Comparison of ENCODE assay signal across 27 cellular contexts in genomic region chrX:29040160-29040559, GRCh38.
"Had no signal": no experiment of that assay in that cellular context is flagged by ENCODE, and none has a peak within 500 bp of the region (broad histone marks: within the 10 kb centered on the region; RNA-seq: fewer than 3 reads in every experiment).

No MANE protein-coding gene starts in this region.

- H3K27me3 ChIP-seq: heart left ventricle, hepatocyte, neutrophil, stomach, testis, thyroid gland, transverse colon, upper lobe of left lung had no signal

- H3K4me1 ChIP-seq: lower lobe of right lung, parathyroid adenoma, psoas muscle, stomach, testis, thyroid gland, transverse colon, upper lobe of left lung had no signal

- H3K27ac Mint-ChIP-seq: naive B cell; natural killer cell; stimulated activated naive B cell treated with anti-CD40 and anti-IgM and Interleukin-4, amounts not matched to agents 10 μg/mL and 1 μg/mL and 100 μg/mL, for 72 hours had no signal

- H3K4me3 ChIP-seq: heart left ventricle, hepatocyte, lower lobe of right lung, psoas muscle, skin epidermis, stomach, testis, thyroid gland, transverse colon, upper lobe of left lung had no signal

- H3K9me3 ChIP-seq: heart left ventricle, lower lobe of right lung, neutrophil, psoas muscle, stomach, testis, thyroid gland, transverse colon, upper lobe of left lung had no signal

- FAIRE-seq: urothelium cell line had no signal

- H3K4me2 ChIP-seq: hepatocyte had no signal

- H3K27ac ChIP-seq: hepatocyte, lower lobe of right lung, neutrophil, parathyroid adenoma, psoas muscle, skin epidermis, stomach, testis, thyroid gland, transverse colon, upper lobe of left lung had no signal

- H3K4me3 Mint-ChIP-seq: naive B cell; natural killer cell; neural crest cell; stimulated activated naive B cell treated with anti-CD40 and anti-IgM and Interleukin-4, amounts not matched to agents 10 μg/mL and 1 μg/mL and 100 μg/mL, for 72 hours had no signal

- H3K27me3 Mint-ChIP-seq: naive B cell; stimulated activated naive B cell treated with anti-CD40 and anti-IgM and Interleukin-4, amounts not matched to agents 10 μg/mL and 1 μg/mL and 100 μg/mL, for 72 hours had no signal

- H3K36me3 ChIP-seq: heart left ventricle, lower lobe of right lung, neutrophil, stomach, thyroid gland, transverse colon, upper lobe of left lung had no signal

- H3K4me1 Mint-ChIP-seq: naive B cell; natural killer cell; stimulated activated naive B cell treated with anti-CD40 and anti-IgM and Interleukin-4, amounts not matched to agents 10 μg/mL and 1 μg/mL and 100 μg/mL, for 72 hours had no signal

- H3K9me3 Mint-ChIP-seq: natural killer cell; neural crest cell; stimulated activated naive B cell treated with anti-CD40 and anti-IgM and Interleukin-4, amounts not matched to agents 10 μg/mL and 1 μg/mL and 100 μg/mL, for 72 hours had no signal

- DNase-seq: heart left ventricle; islet precursor cell; lower lobe of right lung; mammary epithelial cell; mesenchymal stem cell; naive B cell; natural killer cell; occipital lobe; psoas muscle; stimulated activated CD4-positive, alpha-beta T cell treated with anti-CD3 and anti-CD28 coated beads, Interleukin-12 subunit alpha, Interleukin-12 subunit beta, amount 100 ng/mL, for 4 hours; stimulated activated CD4-positive, alpha-beta T cell treated with anti-CD3 and anti-CD28 coated beads, Interleukin-15, amount 100 ng/mL, for 24 hours; stimulated activated CD4-positive, alpha-beta T cell treated with anti-CD3 and anti-CD28 coated beads, Interleukin-2, amount 100 ng/mL, for 24 hours; stimulated activated CD4-positive, alpha-beta T cell treated with anti-CD3 and anti-CD28 coated beads, Interleukin-4, amount 100 ng/mL, for 1 hour; stimulated activated naive B cell treated with anti-CD40 and anti-IgM and Interleukin-4, amounts not matched to agents 10 μg/mL and 1 μg/mL and 100 μg/mL, for 72 hours; stimulated activated naive CD8-positive, alpha-beta T cell treated with anti-CD3 and anti-CD28 coated beads, Interleukin-15, Interleukin-2, amounts not matched to agents 100 U/mL and 50 U/mL, for 24 hours; stomach; testis; transverse colon; upper lobe of left lung had no signal

- ATAC-seq: lower lobe of right lung; natural killer cell; psoas muscle; sciatic nerve; stimulated activated naive B cell treated with anti-CD40 and anti-IgM and Interleukin-4, amounts not matched to agents 10 μg/mL and 1 μg/mL and 100 μg/mL, for 72 hours; stimulated activated naive CD8-positive, alpha-beta T cell treated with anti-CD3 and anti-CD28 coated beads, Interleukin-15, Interleukin-2, amounts not matched to agents 100 U/mL and 50 U/mL, for 24 hours had no signal

- H3K36me3 Mint-ChIP-seq: naive B cell; natural killer cell; stimulated activated naive B cell treated with anti-CD40 and anti-IgM and Interleukin-4, amounts not matched to agents 10 μg/mL and 1 μg/mL and 100 μg/mL, for 72 hours had no signal
